In genomic region chr17:50244771-50245170, GRCh38 we compare ENCODE assay signal across 27 cellular contexts. TPM values are rescaled to one million over a fixed set of nuclear protein-coding genes. Genes with fewer than 3 reads are reported as not detected.
"Had no signal": no experiment of that assay in that cellular context is flagged by ENCODE, and none has a peak within 500 bp of the region (broad histone marks: within the 10 kb centered on the region; RNA-seq: fewer than 3 reads in every experiment).

No MANE protein-coding gene starts in this region.

- H3K27ac ChIP-seq: colonic mucosa, dorsolateral prefrontal cortex, esophagus muscularis mucosa, foreskin keratinocyte, gastroesophageal sphincter, heart left ventricle, left lung, lower lobe of right lung had no signal

- H3K9me3 ChIP-seq: colonic mucosa had no signal

- H3K4me3 ChIP-seq: colonic mucosa, dorsolateral prefrontal cortex, esophagus muscularis mucosa, gastroesophageal sphincter, heart left ventricle, left lung, lower lobe of right lung, mucosa of descending colon had no signal

- H3K4me1 Mint-ChIP-seq: naive B cell had no signal

- ATAC-seq: foreskin keratinocyte, gastroesophageal sphincter, heart left ventricle, left cardiac atrium, left lung, left ventricle myocardium superior, lower lobe of right lung, mucosa of descending colon had no signal

- H3K36me3 ChIP-seq: colonic mucosa, esophagus muscularis mucosa, gastroesophageal sphincter, heart left ventricle, left lung, lower lobe of right lung had no signal

- H3K4me3 Mint-ChIP-seq: dendritic cell treated with granulocyte-macrophage colony-stimulating factor and Interleukin-4, amounts not matched to agents 40 ng/mL and 50 ng/mL, for 4 days; mesothelial cell of epicardium; naive B cell had no signal

- H3K27ac Mint-ChIP-seq: dendritic cell treated with granulocyte-macrophage colony-stimulating factor and Interleukin-4, amounts not matched to agents 40 ng/mL and 50 ng/mL, for 4 days; mesothelial cell of epicardium; naive B cell had no signal

- H3K4me1 ChIP-seq: colonic mucosa, foreskin keratinocyte, left lung, lower lobe of right lung had no signal

- H3K27me3 ChIP-seq: colonic mucosa, esophagus muscularis mucosa, gastroesophageal sphincter, heart left ventricle had no signal

- DNase-seq: colonic mucosa; cortex of kidney; dorsolateral prefrontal cortex; effector CD4-positive, alpha-beta T cell; effector memory CD4-positive, alpha-beta T cell; foreskin keratinocyte; heart left ventricle; hippocampal formation; left cardiac atrium; left lung; left ventricle myocardium superior; lower lobe of right lung; mesenchymal stem cell; mucosa of descending colon; naive B cell had no signal

- FAIRE-seq: endothelial cell of umbilical vein, frontal cortex, islet of Langerhans, keratinocyte had no signal

RNA-seq across cellular contexts. Expression of gene TMEM92, which starts 29.5 kb away (rescaled TPM):
- total RNA-seq: endothelial cell of umbilical vein, fibroblast of villous mesenchyme, frontal cortex, heart left ventricle, left ventricle myocardium superior, lung microvascular endothelial cell, mesenteric fat pad, myocyte had no signal
